In the genomic region with DNA sequence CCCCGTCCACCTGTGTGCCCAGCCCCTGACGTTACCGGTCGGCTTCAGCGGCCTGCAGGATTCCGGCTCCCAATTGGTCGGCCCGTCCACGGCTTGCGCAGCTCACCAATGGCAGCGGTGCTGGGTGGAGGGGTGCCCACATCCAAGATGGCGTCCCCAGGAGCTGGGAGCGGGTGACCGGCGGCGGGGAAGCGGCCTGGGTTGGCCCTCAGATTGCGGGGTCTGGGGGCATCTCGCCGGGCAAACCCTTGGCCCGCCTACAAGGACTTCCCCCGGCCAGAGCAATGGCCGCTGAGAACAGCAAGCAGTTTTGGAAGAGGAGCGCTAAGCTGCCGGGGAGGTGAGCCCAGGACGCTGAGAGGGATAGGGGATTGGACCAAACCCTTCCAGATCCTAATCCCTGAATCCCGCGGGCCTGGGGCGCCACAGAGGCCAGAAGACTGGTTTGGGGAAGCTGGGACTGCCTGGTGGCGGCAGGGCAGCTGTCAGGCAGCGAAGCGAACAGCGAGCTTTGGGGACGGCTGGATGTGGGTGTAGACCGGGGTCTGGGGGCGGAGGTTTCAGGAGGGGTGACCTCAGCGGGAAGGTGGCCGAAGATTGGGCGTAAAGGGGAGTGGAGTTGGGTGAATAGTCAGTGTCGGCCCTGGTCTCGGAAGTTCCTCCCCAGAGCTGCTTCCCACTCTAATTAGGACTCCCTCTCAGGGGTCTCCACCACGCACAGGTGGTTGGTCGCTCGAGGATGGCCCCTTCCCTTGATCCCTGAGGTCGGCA, we compare ENCODE assay signal across 1 cellular context.
TF ChIP-seq lines count a peak whose summit lies in the region.

A gene with protein sequence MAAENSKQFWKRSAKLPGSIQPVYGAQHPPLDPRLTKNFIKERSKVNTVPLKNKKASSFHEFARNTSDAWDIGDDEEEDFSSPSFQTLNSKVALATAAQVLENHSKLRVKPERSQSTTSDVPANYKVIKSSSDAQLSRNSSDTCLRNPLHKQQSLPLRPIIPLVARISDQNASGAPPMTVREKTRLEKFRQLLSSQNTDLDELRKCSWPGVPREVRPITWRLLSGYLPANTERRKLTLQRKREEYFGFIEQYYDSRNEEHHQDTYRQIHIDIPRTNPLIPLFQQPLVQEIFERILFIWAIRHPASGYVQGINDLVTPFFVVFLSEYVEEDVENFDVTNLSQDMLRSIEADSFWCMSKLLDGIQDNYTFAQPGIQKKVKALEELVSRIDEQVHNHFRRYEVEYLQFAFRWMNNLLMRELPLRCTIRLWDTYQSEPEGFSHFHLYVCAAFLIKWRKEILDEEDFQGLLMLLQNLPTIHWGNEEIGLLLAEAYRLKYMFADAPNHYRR (plus strand): TSS at position 139 of the 771 bp plus-strand sequence. CDS start 146 bp downstream, at position 285.
TSS of gene TMEM217 (minus strand) at position 511 of the 771 bp plus-strand sequence. CDS start 39,114 bp downstream, outside the sequence.

TF ChIP-seq in K562, 482 proteins besides CTCF, POLR2A, EP300 and RAD21 (continued from another document and continues in another):
- TF ChIP-seq, protein P1, sequence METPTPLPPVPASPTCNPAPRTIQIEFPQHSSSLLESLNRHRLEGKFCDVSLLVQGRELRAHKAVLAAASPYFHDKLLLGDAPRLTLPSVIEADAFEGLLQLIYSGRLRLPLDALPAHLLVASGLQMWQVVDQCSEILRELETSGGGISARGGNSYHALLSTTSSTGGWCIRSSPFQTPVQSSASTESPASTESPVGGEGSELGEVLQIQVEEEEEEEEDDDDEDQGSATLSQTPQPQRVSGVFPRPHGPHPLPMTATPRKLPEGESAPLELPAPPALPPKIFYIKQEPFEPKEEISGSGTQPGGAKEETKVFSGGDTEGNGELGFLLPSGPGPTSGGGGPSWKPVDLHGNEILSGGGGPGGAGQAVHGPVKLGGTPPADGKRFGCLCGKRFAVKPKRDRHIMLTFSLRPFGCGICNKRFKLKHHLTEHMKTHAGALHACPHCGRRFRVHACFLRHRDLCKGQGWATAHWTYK (CRISPR knock-in tag; IDR thresholded peaks at IDR 0.05): peak; percentile 62; the same call in 1 of the 2 replicates
- TF ChIP-seq HDAC1 (IDR thresholded peaks at IDR 0.05): peak in 1 of 2 experiments; percentile 79; a peak in 2 of 4 replicates
- TF ChIP-seq ELK3 (CRISPR knock-in tag; IDR thresholded peaks at IDR 0.05): 0 out of 2 replicates have a peak, but pooled peaks have one; percentile 19
- TF ChIP-seq, protein P2, sequence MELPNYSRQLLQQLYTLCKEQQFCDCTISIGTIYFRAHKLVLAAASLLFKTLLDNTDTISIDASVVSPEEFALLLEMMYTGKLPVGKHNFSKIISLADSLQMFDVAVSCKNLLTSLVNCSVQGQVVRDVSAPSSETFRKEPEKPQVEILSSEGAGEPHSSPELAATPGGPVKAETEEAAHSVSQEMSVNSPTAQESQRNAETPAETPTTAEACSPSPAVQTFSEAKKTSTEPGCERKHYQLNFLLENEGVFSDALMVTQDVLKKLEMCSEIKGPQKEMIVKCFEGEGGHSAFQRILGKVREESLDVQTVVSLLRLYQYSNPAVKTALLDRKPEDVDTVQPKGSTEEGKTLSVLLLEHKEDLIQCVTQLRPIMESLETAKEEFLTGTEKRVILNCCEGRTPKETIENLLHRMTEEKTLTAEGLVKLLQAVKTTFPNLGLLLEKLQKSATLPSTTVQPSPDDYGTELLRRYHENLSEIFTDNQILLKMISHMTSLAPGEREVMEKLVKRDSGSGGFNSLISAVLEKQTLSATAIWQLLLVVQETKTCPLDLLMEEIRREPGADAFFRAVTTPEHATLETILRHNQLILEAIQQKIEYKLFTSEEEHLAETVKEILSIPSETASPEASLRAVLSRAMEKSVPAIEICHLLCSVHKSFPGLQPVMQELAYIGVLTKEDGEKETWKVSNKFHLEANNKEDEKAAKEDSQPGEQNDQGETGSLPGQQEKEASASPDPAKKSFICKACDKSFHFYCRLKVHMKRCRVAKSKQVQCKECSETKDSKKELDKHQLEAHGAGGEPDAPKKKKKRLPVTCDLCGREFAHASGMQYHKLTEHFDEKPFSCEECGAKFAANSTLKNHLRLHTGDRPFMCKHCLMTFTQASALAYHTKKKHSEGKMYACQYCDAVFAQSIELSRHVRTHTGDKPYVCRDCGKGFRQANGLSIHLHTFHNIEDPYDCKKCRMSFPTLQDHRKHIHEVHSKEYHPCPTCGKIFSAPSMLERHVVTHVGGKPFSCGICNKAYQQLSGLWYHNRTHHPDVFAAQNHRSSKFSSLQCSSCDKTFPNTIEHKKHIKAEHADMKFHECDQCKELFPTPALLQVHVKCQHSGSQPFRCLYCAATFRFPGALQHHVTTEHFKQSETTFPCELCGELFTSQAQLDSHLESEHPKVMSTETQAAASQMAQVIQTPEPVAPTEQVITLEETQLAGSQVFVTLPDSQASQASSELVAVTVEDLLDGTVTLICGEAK (IDR thresholded peaks at IDR 0.05): no peak
- TF ChIP-seq, protein P2 (CRISPR knock-in tag; IDR thresholded peaks at IDR 0.05): 0 out of 2 replicates have a peak, but pooled peaks have one; percentile 32
- no peak for TF ChIP-seq SPI1 (IDR thresholded peaks at IDR 0.05; ENCODE audit: borderline replicate concordance, low read depth, low read length)
- TF ChIP-seq, protein P3, sequence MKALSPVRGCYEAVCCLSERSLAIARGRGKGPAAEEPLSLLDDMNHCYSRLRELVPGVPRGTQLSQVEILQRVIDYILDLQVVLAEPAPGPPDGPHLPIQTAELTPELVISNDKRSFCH (CRISPR knock-in tag; IDR thresholded peaks at IDR 0.05): no peak
- TF ChIP-seq, protein P3 (tag; IDR thresholded peaks at IDR 0.05): peak; percentile 70
- TF ChIP-seq CTBP1 (IDR thresholded peaks at IDR 0.05; ENCODE audit: borderline replicate concordance): peak; percentile 78
- no peak for TF ChIP-seq CEBPB (tag; IDR thresholded peaks at IDR 0.05)
- TF ChIP-seq HDAC6 (IDR thresholded peaks at IDR 0.05; ENCODE audit: low read depth, low read length): no peak
- peak; percentile 86 for TF ChIP-seq ZEB2 (IDR thresholded peaks at IDR 0.05)
- TF ChIP-seq ZNF347 (CRISPR knock-in tag; IDR thresholded peaks at IDR 0.05; ENCODE audit: low read depth): no peak
- no peak for TF ChIP-seq EHMT2 (IDR thresholded peaks at IDR 0.05)
- TF ChIP-seq TGIF2 (CRISPR knock-in tag; IDR thresholded peaks at IDR 0.05): peak; percentile 83
- TF ChIP-seq THRB (CRISPR knock-in tag; conservative IDR thresholded peaks at IDR 0.05): 0 out of 2 replicates have a peak, but pooled peaks have one; percentile 3
- TF ChIP-seq, protein P4, sequence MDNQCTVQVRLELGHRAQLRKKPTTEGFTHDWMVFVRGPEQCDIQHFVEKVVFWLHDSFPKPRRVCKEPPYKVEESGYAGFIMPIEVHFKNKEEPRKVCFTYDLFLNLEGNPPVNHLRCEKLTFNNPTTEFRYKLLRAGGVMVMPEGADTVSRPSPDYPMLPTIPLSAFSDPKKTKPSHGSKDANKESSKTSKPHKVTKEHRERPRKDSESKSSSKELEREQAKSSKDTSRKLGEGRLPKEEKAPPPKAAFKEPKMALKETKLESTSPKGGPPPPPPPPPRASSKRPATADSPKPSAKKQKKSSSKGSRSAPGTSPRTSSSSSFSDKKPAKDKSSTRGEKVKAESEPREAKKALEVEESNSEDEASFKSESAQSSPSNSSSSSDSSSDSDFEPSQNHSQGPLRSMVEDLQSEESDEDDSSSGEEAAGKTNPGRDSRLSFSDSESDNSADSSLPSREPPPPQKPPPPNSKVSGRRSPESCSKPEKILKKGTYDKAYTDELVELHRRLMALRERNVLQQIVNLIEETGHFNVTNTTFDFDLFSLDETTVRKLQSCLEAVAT (IDR thresholded peaks at IDR 0.05): peak in 1 of 2 experiments; percentile 85
- peak; percentile 11; the same call in 1 of the 2 replicates for TF ChIP-seq ZNF316 (IDR thresholded peaks at IDR 0.05)
- no peak for TF ChIP-seq RNF2 (IDR thresholded peaks at IDR 0.05)
- TF ChIP-seq ZNF707 (CRISPR knock-in tag; conservative IDR thresholded peaks at IDR 0.05): 0 out of 2 replicates have a peak, but pooled peaks have one; percentile 30
- TF ChIP-seq FOS (IDR thresholded peaks at IDR 0.05; ENCODE audit: extremely low read depth, insufficient read length): peak; percentile 95
- peak; percentile 83 for TF ChIP-seq CHD2 (IDR thresholded peaks at IDR 0.05; ENCODE audit: low read depth, low read length)
- TF ChIP-seq CC2D1A (IDR thresholded peaks at IDR 0.05): peak; percentile 43; the same call in 1 of the 2 replicates
- TF ChIP-seq ZBTB49 (CRISPR knock-in tag; IDR thresholded peaks at IDR 0.05; ENCODE audit: borderline replicate concordance): peak; percentile 90; the same call in 1 of the 2 replicates
- TF ChIP-seq, protein P5, sequence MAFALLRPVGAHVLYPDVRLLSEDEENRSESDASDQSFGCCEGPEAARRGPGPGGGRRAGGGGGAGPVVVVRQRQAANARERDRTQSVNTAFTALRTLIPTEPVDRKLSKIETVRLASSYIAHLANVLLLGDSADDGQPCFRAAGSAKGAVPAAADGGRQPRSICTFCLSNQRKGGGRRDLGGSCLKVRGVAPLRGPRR (CRISPR knock-in tag; IDR thresholded peaks at IDR 0.05): no peak
- peak; percentile 90 for TF ChIP-seq MTA3 (IDR thresholded peaks at IDR 0.05; ENCODE audit: borderline replicate concordance)
- 0 out of 2 replicates have a peak, but pooled peaks have one; percentile 79 for TF ChIP-seq ARID3B (CRISPR knock-in tag; IDR thresholded peaks at IDR 0.05; ENCODE audit: borderline replicate concordance)
- no peak for TF ChIP-seq NCOA4 (IDR thresholded peaks at IDR 0.05; ENCODE audit: partially characterized antibody)
- peak in 1 of 2 experiments; percentile 41; a peak in 1 of 4 replicates for TF ChIP-seq NONO (IDR thresholded peaks at IDR 0.05; ENCODE audit: low read depth in 2 of 2, low read length in 1 of 2)
- peak; percentile 90 for TF ChIP-seq ZFX (CRISPR knock-in tag; IDR thresholded peaks at IDR 0.05)
